In genomic region chr12:131607658-131608447, GRCh38 we compare ENCODE assay signal across 9 cellular contexts.
DNase-seq lines count a peak whose midpoint lies in the region; ATAC-seq lines count a peak whose summit lies in the region.
"Had no signal": no experiment of that assay in that cellular context is flagged by ENCODE, and none has a peak within 500 bp of the region (broad histone marks: within the 10 kb centered on the region; RNA-seq: fewer than 3 reads in every experiment).

No MANE protein-coding gene starts in this region.

- H3K27ac Mint-ChIP-seq in activated CD4-positive, alpha-beta T cell treated with anti-CD3 and anti-CD28 coated beads for 36 hours, result peak overlapping the region; percentile 76

- H3K27me3 Mint-ChIP-seq in activated CD4-positive, alpha-beta T cell treated with anti-CD3 and anti-CD28 coated beads for 36 hours, result no peaks in the 10 kb centered on the region

- CTCF ChIA-PET in activated CD4-positive, alpha-beta T cell treated with anti-CD3 and anti-CD28 coated beads for 36 hours (lab: Charles Lee), result no interaction called here

- H3K4me3 Mint-ChIP-seq in activated CD4-positive, alpha-beta T cell treated with anti-CD3 and anti-CD28 coated beads for 36 hours, result no peak overlapping the region

- intact Hi-C loops in activated CD4-positive, alpha-beta T cell treated with anti-CD3 and anti-CD28 coated beads for 36 hours (cut with DNase I, micrococcal nuclease), result loop anchor here (1.0 to 10.0 kb wide), 4 partner anchors 13 to 733 kb away; partner anchors contain the start of genes SFSWAP (in 2 of the 2), MMP17 (in 1 of the 2) and RAN (in 1 of the 2)

- no peaks in the 10 kb centered on the region for H3K9me3 Mint-ChIP-seq in activated CD4-positive, alpha-beta T cell treated with anti-CD3 and anti-CD28 coated beads for 36 hours (ENCODE audit: low read depth)

- POLR2A ChIA-PET in activated CD4-positive, alpha-beta T cell treated with anti-CD3 and anti-CD28 coated beads for 36 hours (lab: Charles Lee), result no interaction called here

- peaks cover 60% of the 10 kb centered on the region for H3K4me1 Mint-ChIP-seq in activated CD4-positive, alpha-beta T cell treated with anti-CD3 and anti-CD28 coated beads for 36 hours

- H3K36me3 Mint-ChIP-seq in activated CD4-positive, alpha-beta T cell treated with anti-CD3 and anti-CD28 coated beads for 36 hours (ENCODE audit: low read depth), result no peaks in the 10 kb centered on the region

- peak; percentile 52 for DNase-seq in activated CD4-positive, alpha-beta T cell treated with anti-CD3 and anti-CD28 coated beads for 36 hours
- no peak for DNase-seq in activated CD4-positive, alpha-beta T cell treated with anti-CD3 and anti-CD28 coated beads, Interleukin-2, amount 50 U/mL, for 4 hours
- DNase-seq in pons (ENCODE audit: low spot score), result peak; percentile 51
- no peak for DNase-seq in cerebellum (ENCODE audit: low spot score)
- no peak for DNase-seq in activated gamma-delta T cell treated with Interleukin-2 at 50 U/mL for 16 hours
- no peak for DNase-seq in substantia nigra (lab: John Stamatoyannopoulos, UW)
- DNase-seq: SJCRH30 had no signal

- peak; percentile 75 for ATAC-seq in activated CD4-positive, alpha-beta T cell treated with anti-CD3 and anti-CD28 coated beads for 36 hours
- ATAC-seq in GM21723 (IDR thresholded peaks at IDR 0.05; ENCODE audit: unreplicated experiment), result peak; percentile 81
- ATAC-seq in HG03565 (IDR thresholded peaks at IDR 0.05; ENCODE audit: unreplicated experiment), result peak; percentile 78

- H3K27ac ChIP-seq in substantia nigra (ENCODE audit: low read depth, low read length, poor library complexity, severe bottlenecking), result no peak overlapping the region
- H3K27ac ChIP-seq: SJCRH30 had no signal

Comparison
In these comparisons a context has a peak if more than half of its experiments do, and no peak if none do; other contexts are left out.
1. DNase-seq: peak in activated CD4-positive, alpha-beta T cell treated with anti-CD3 and anti-CD28 coated beads for 36 hours (single experiment) and pons (single experiment); none in activated CD4-positive, alpha-beta T cell treated with anti-CD3 and anti-CD28 coated beads, Interleukin-2, amount 50 U/mL, for 4 hours (0 of 2), cerebellum (single experiment), activated gamma-delta T cell treated with Interleukin-2 at 50 U/mL for 16 hours (single experiment) and substantia nigra (0 of 49).
2. Peak in every context shown above with its lines, with median percentiles within 50 percentile points of each other: ATAC-seq.